ENCODE assay signal across 8 cellular contexts in the genomic region with DNA sequence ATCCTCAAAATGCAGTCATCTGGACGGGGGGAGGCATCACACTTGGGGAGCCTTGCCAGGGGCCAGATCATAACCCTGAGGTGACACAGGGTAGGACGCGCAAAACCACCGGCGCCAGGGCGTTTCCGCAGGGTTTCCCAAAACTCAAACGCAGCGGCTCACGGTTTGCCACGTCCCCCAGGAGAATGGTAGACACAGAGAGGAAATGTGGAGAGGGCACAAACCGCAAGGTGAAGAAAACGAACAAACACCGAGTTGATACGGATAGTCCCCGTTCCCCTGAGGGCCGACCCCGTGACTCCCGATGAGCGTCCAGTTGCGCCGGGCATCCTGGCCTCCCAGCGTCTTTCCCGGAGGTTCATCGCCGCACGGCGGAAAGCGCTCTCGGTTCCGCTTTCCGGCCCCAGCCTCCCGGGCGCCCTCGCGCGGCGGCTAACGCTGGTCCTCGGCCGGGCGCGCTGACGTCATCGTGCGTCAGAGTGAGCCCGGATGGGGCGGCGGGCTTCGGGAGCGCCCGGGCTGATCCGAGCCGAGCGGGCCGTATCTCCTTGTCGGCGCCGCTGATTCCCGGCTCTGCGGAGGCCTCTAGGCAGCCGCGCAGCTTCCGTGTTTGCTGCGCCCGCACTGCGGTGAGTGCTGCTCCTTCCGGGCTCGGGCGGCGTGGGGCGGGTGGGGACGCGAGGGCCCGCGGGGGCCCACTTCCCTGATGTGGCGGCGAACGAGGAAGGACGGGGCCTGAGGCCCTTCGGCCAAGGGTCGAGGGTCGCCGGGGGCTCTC. TPM values are rescaled to one million over a fixed set of nuclear protein-coding genes. Genes with fewer than 3 reads are reported as not detected.
A peak's percentile ranks its signal among the peaks of the same experiment; 100 is the strongest.
DNase-seq lines count a peak whose midpoint lies in the region; ATAC-seq and TF ChIP-seq lines count a peak whose summit lies in the region.

A gene (plus strand): TSS at position 467 of the 778 bp plus-strand sequence. CDS start 2,641 bp downstream, outside the sequence.

- ATAC-seq in HG03442 (IDR thresholded peaks at IDR 0.05; ENCODE audit: unreplicated experiment) (peak; percentile 84), left lung (peak; percentile 97)

- peak within 1 kb of the TSS; percentile 94 for H3K9ac ChIP-seq in BLaER1

- H3K27me3 ChIP-seq in BLaER1: no peaks in the 10 kb centered on the region
- H3K27me3 ChIP-seq in left lung: no peaks in the 10 kb centered on the region

- peaks cover 24% of the 10 kb centered on the region for H3K36me3 Mint-ChIP-seq in activated CD4-positive, alpha-beta T cell treated with anti-CD3 and anti-CD28 coated beads, Interleukin-2, amount 10 ng/mL, durations not matched to agents 7 days and 5 days (ENCODE audit: low read depth)

- H3K4me3 Mint-ChIP-seq in activated CD4-positive, alpha-beta T cell treated with anti-CD3 and anti-CD28 coated beads, Interleukin-2, amount 10 ng/mL, durations not matched to agents 7 days and 5 days: peak within 1 kb of the TSS; percentile 91

- POLR2A ChIA-PET in activated CD4-positive, alpha-beta T cell treated with anti-CD3 and anti-CD28 coated beads, Interleukin-2, amount 10 ng/mL, durations not matched to agents 7 days and 5 days (lab: Charles Lee): no interaction called here

- H3K27me3 Mint-ChIP-seq in activated CD4-positive, alpha-beta T cell treated with anti-CD3 and anti-CD28 coated beads, Interleukin-2, amount 10 ng/mL, durations not matched to agents 7 days and 5 days: no peaks in the 10 kb centered on the region

- H3K4me2 ChIP-seq in BLaER1: peak within 1 kb of the TSS; percentile 88

- H3K9me3 ChIP-seq in BLaER1: no peaks in the 10 kb centered on the region
- no peaks in the 10 kb centered on the region for H3K9me3 ChIP-seq in left lung

- peak within 1 kb of the TSS; percentile 80 for H3K4me3 ChIP-seq in BLaER1
- H3K4me3 ChIP-seq in left lung: peak within 1 kb of the TSS; percentile 55 to 80

- peaks cover 32% of the 10 kb centered on the region for H3K4me1 Mint-ChIP-seq in activated CD4-positive, alpha-beta T cell treated with anti-CD3 and anti-CD28 coated beads, Interleukin-2, amount 10 ng/mL, durations not matched to agents 7 days and 5 days

- H3K27ac ChIP-seq in BLaER1 (peak within 1 kb of the TSS; percentile 91), left lung (peak within 1 kb of the TSS; percentile 99)

- H4K20me1 ChIP-seq in BLaER1: no peaks in the 10 kb centered on the region

- intact Hi-C loops in left lung (cut with DNase I): no loop called here

- H3K27ac Mint-ChIP-seq in activated CD4-positive, alpha-beta T cell treated with anti-CD3 and anti-CD28 coated beads, Interleukin-2, amount 10 ng/mL, durations not matched to agents 7 days and 5 days: peak within 1 kb of the TSS; percentile 99

- TF ChIP-seq CTCF in left lung (IDR thresholded peaks at IDR 0.05): peak; percentile 54 to 78

- H3K4me1 ChIP-seq in BLaER1: peaks cover 37% of the 10 kb centered on the region
- H3K4me1 ChIP-seq in left lung: peaks cover 3 to 34% of the 10 kb centered on the region in 2 donors

- H3K9me3 Mint-ChIP-seq in activated CD4-positive, alpha-beta T cell treated with anti-CD3 and anti-CD28 coated beads, Interleukin-2, amount 10 ng/mL, durations not matched to agents 7 days and 5 days: no peaks in the 10 kb centered on the region

- CTCF ChIA-PET in activated CD4-positive, alpha-beta T cell treated with anti-CD3 and anti-CD28 coated beads, Interleukin-2, amount 10 ng/mL, durations not matched to agents 7 days and 5 days (lab: Charles Lee): interaction anchor here (1.0 kb wide), 1 partner anchor 13 kb away, joined by 3 read pairs; no protein-coding TSS in a partner anchor

- DNase-seq in GM19238 (ENCODE audit: insufficient read length, low spot score) (peak; percentile 56), NCI-H526 treated with DMSO at 0.1 percent for 48 hours (lab: John Stamatoyannopoulos, UW) (peak; percentile 97), dedifferentiated amniotic fluid mesenchymal stem cell (ENCODE audit: extremely low spot score) (peak; percentile 86), left lung (peak; percentile 94 to 99)
- DNase-seq in activated CD4-positive, alpha-beta T cell treated with anti-CD3 and anti-CD28 coated beads, Interleukin-2, amount 10 ng/mL, durations not matched to agents 7 days and 5 days: peak; percentile 93
- DNase-seq in stimulated activated CD4-positive, alpha-beta T cell treated with anti-CD3 and anti-CD28 coated beads, Interleukin-4, amount 100 ng/mL, for 1 hour: peak; percentile 97

- peaks cover 17% of the 10 kb centered on the region for H3K36me3 ChIP-seq in BLaER1
- H3K36me3 ChIP-seq in left lung: peaks cover 0 to 16% of the 10 kb centered on the region in 2 donors

RNA-seq across cellular contexts. Expression of the gene that starts here (rescaled TPM):
- total RNA-seq in activated CD4-positive, alpha-beta T cell treated with anti-CD3 and anti-CD28 coated beads, Interleukin-2, amount 10 ng/mL, durations not matched to agents 7 days and 5 days: 10 to 100 TPM; 34.9 to 41.2 TPM
- total RNA-seq in left lung: 10 to 100 TPM; 37.2 to 42.9 TPM

Comparison
In these comparisons a context has a peak if more than half of its experiments do, and no peak if none do; other contexts are left out.
1. Peak in every context shown above with its lines: DNase-seq, ATAC-seq, H3K4me3 ChIP-seq and H3K27ac ChIP-seq.